Comparison of ENCODE assay signal across 12 cellular contexts in genomic region chr6:97850458-97851218, GRCh38.
DNase-seq lines count a peak whose midpoint lies in the region; ATAC-seq and TF ChIP-seq lines count a peak whose summit lies in the region.
"Had no signal": no experiment of that assay in that cellular context is flagged by ENCODE, and none has a peak within 500 bp of the region (broad histone marks: within the 10 kb centered on the region; RNA-seq: fewer than 3 reads in every experiment).

No MANE protein-coding gene starts in this region.

- no peak overlapping the region for H3K27ac Mint-ChIP-seq in activated naive CD8-positive, alpha-beta T cell treated with anti-CD3 and anti-CD28 coated beads, Interleukin-2, amount 50 U/mL, for 24 hours
- H3K27ac Mint-ChIP-seq: activated CD8-positive, alpha-beta memory T cell treated with anti-CD3 and anti-CD28 coated beads, Interleukin-2, amount 10 ng/mL, durations not matched to agents 7 days and 5 days had no signal

- no peak for TF ChIP-seq CTCF in RWPE1 (conservative IDR thresholded peaks at IDR 0.05; ENCODE audit: low read depth)
- TF ChIP-seq CTCF in fibroblast of pulmonary artery (IDR thresholded peaks at IDR 0.05; ENCODE audit: low read length, missing control alignments), result no peak
- TF ChIP-seq CTCF in retinal pigment epithelial cell (conservative IDR thresholded peaks at IDR 0.05; ENCODE audit: low read depth, low read length), result no peak
- no peak for TF ChIP-seq CTCF in spleen (IDR thresholded peaks at IDR 0.05 in 8 of 11, conservative IDR thresholded peaks at IDR 0.05 in 3 of 11)

- intact Hi-C loops in spleen (cut with DNase I; ENCODE audit: low total_unique reads), result no loop called here

- H3K9me3 Mint-ChIP-seq in activated naive CD8-positive, alpha-beta T cell treated with anti-CD3 and anti-CD28 coated beads, Interleukin-2, amount 50 U/mL, for 24 hours, result no peaks in the 10 kb centered on the region

- no peaks in the 10 kb centered on the region for H3K27me3 Mint-ChIP-seq in activated naive CD8-positive, alpha-beta T cell treated with anti-CD3 and anti-CD28 coated beads, Interleukin-2, amount 50 U/mL, for 24 hours
- H3K27me3 Mint-ChIP-seq: activated CD8-positive, alpha-beta memory T cell treated with anti-CD3 and anti-CD28 coated beads, Interleukin-2, amount 10 ng/mL, durations not matched to agents 7 days and 5 days had no signal

- no peaks in the 10 kb centered on the region for H3K27me3 ChIP-seq in spleen (replicated peaks in 1 of 7)

- POLR2A ChIA-PET in RWPE1 (lab: Yijun Ruan, JAX; ENCODE audit: low non-redundant PET), result no interaction called here

- H3K36me3 Mint-ChIP-seq in activated naive CD8-positive, alpha-beta T cell treated with anti-CD3 and anti-CD28 coated beads, Interleukin-2, amount 50 U/mL, for 24 hours (ENCODE audit: low read depth), result no peaks in the 10 kb centered on the region
- H3K36me3 Mint-ChIP-seq: activated CD8-positive, alpha-beta memory T cell treated with anti-CD3 and anti-CD28 coated beads, Interleukin-2, amount 10 ng/mL, durations not matched to agents 7 days and 5 days had no signal

- ATAC-seq in activated naive CD8-positive, alpha-beta T cell treated with anti-CD3 and anti-CD28 coated beads, Interleukin-2, amount 50 U/mL, for 24 hours, result no peak
- ATAC-seq in GM18517 (IDR thresholded peaks at IDR 0.05; ENCODE audit: unreplicated experiment), result no peak
- ATAC-seq: activated CD8-positive, alpha-beta memory T cell treated with anti-CD3 and anti-CD28 coated beads, Interleukin-2, amount 10 ng/mL, durations not matched to agents 7 days and 5 days had no signal

- CTCF ChIA-PET in RWPE1 (lab: Yijun Ruan, JAX), result interaction anchor here (0.5 to 0.6 kb wide), 2 partner anchors 71 to 258 kb away, joined by 3 read pairs; no protein-coding TSS in a partner anchor

- no peaks in the 10 kb centered on the region for H3K4me1 Mint-ChIP-seq in activated naive CD8-positive, alpha-beta T cell treated with anti-CD3 and anti-CD28 coated beads, Interleukin-2, amount 50 U/mL, for 24 hours
- H3K4me1 Mint-ChIP-seq: activated CD8-positive, alpha-beta memory T cell treated with anti-CD3 and anti-CD28 coated beads, Interleukin-2, amount 10 ng/mL, durations not matched to agents 7 days and 5 days had no signal

- no peak overlapping the region for H3K4me3 Mint-ChIP-seq in activated naive CD8-positive, alpha-beta T cell treated with anti-CD3 and anti-CD28 coated beads, Interleukin-2, amount 50 U/mL, for 24 hours
- H3K4me3 Mint-ChIP-seq: activated CD8-positive, alpha-beta memory T cell treated with anti-CD3 and anti-CD28 coated beads, Interleukin-2, amount 10 ng/mL, durations not matched to agents 7 days and 5 days had no signal

- H3K4me1 ChIP-seq in spleen, result no peaks in the 10 kb centered on the region

- no peak for TF ChIP-seq POLR2A in spleen (IDR thresholded peaks at IDR 0.05)

- H3K27ac ChIP-seq in RWPE1, result no peak overlapping the region
- no peak overlapping the region for H3K27ac ChIP-seq in spleen

- no peak overlapping the region for H3K4me3 ChIP-seq in fibroblast of pulmonary artery (replicated peaks; ENCODE audit: low read depth, low read length)
- H3K4me3 ChIP-seq in retinal pigment epithelial cell (ENCODE audit: low read length), result no peak overlapping the region
- no peak overlapping the region for H3K4me3 ChIP-seq in spleen

- WGBS in spleen, 5 donors, result 54 to 61% (median 58%) methylated on average over 5 of the region's 5 CpGs

- no peaks in the 10 kb centered on the region for H3K36me3 ChIP-seq in spleen

- DNase-seq in HS-5 (ENCODE audit: low read depth) (peak; percentile 9), RWPE1 (ENCODE audit: low spot score) (peak; percentile 5), fibroblast of pulmonary artery (ENCODE audit: low read depth) (peak; percentile 0), retinal pigment epithelial cell (ENCODE audit: low read depth) (peak; percentile 8), spleen (no peak)
- DNase-seq in activated naive CD8-positive, alpha-beta T cell treated with anti-CD3 and anti-CD28 coated beads, Interleukin-2, amount 50 U/mL, for 24 hours, result no peak
- DNase-seq: activated CD8-positive, alpha-beta memory T cell treated with anti-CD3 and anti-CD28 coated beads, Interleukin-2, amount 10 ng/mL, durations not matched to agents 7 days and 5 days; IMR-90; midbrain; NCI-H2029 treated with DMSO at 0.1 percent for 48 hours; T1000 had no signal

- H3K9me3 ChIP-seq in spleen, result no peaks in the 10 kb centered on the region

Comparison
In these comparisons a context has a peak if more than half of its experiments do, and no peak if none do; other contexts are left out.
1. DNase-seq: peak in HS-5 (single experiment), RWPE1 (single experiment), fibroblast of pulmonary artery (single experiment) and retinal pigment epithelial cell (single experiment); none in spleen (single experiment) and activated naive CD8-positive, alpha-beta T cell treated with anti-CD3 and anti-CD28 coated beads, Interleukin-2, amount 50 U/mL, for 24 hours (single experiment).